Comparison of ENCODE assay signal across 8 cellular contexts in the genomic region with DNA sequence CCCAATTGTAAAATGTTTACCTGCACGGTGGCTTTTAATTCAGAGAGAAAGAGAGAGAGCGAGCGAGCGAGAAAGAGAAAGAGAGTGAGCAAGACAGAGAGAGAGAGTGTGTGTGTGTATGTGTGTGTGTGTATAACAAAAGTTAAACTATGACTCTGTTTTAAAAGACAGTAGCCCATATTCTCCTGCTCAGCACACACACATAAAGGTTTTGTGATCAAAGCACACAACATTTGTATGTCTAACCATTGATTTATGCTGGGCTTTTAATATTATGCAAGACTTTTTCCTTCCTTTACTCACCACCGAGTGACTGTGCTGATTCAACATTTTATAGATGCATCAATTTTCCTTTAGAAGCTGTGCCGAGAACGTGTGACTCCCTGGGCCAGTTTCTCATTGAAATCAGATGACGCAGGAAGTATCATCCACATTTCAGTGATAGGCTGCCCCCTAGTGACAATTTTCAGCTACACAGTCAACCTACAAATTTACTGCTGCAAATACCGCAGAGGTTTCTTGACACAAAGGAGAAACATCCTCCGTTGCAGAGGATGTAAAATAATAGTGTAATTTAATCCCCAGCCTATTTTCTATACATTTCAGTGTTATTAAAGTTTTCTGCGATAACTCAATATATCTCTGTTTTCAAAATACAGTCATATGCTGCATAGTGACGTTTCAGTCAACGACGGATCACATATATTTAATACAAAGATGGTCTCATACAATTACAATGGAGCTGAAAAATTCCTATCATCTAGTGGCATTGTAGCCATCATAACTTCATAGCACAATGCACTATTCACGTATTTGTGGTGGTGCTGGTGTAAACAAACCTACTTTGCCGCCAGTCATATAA.
DNase-seq lines count a peak whose midpoint lies in the region; FAIRE-seq and TF ChIP-seq lines count a peak whose summit lies in the region.

No MANE protein-coding gene starts in this region.

- H3K9me3 Mint-ChIP-seq in osteocyte (ENCODE audit: unreplicated experiment): no peaks in the 10 kb centered on the region

- TF ChIP-seq EP300 in tibial nerve (IDR thresholded peaks at IDR 0.05): peak in 1 of 2 donors; percentile 81

- no peaks in the 10 kb centered on the region for H3K9me3 ChIP-seq in tibial nerve

- peak; percentile 84 for DNase-seq in GM03348 (ENCODE audit: low spot score)
- DNase-seq in H7: peak; percentile 52
- peak; percentile 77 for DNase-seq in LoVo (ENCODE audit: low spot score)
- DNase-seq in SHP77 (lab: John Stamatoyannopoulos, UW): peak; percentile 46 to 57
- peak; percentile 77 for DNase-seq in activated effector memory CD4-positive, alpha-beta T cell treated with anti-CD3 and anti-CD28 coated beads, Interleukin-2, amount 50 U/mL, for 16 hours
- DNase-seq in frontal cortex (ENCODE audit: low spot score in 2 of 2): peak; percentile 20 to 42
- peak; percentile 89 for DNase-seq in osteocyte (ENCODE audit: extremely low spot score, unreplicated experiment)
- DNase-seq in tibial nerve (ENCODE audit: low spot score in 2 of 2): peak; percentile 44 to 97

- H3K27ac Mint-ChIP-seq in osteocyte (ENCODE audit: unreplicated experiment): peak overlapping the region; percentile 77

- FAIRE-seq in frontal cortex (lab: Jason Lieb, UNC): peak; percentile 66

- H3K4me3 ChIP-seq in H7 (ENCODE audit: insufficient read depth, low read depth, low read length): no peak overlapping the region
- no peak overlapping the region for H3K4me3 ChIP-seq in tibial nerve

- peak overlapping the region in 1 of 4 donors; percentile 15 for H3K27ac ChIP-seq in tibial nerve

- H3K36me3 ChIP-seq in H7 (replicated peaks; ENCODE audit: control insufficient read depth, insufficient read depth, low read length): no peaks in the 10 kb centered on the region
- no peaks in the 10 kb centered on the region for H3K36me3 ChIP-seq in tibial nerve

- WGBS in tibial nerve, 2 donors: 38 to 39% methylated on average over 16 of the region's 16 CpGs

- H3K36me3 Mint-ChIP-seq in osteocyte (ENCODE audit: unreplicated experiment): no peaks in the 10 kb centered on the region

- peak; percentile 88 for TF ChIP-seq CTCF in osteocyte (IDR thresholded peaks at IDR 0.05)
- TF ChIP-seq CTCF in tibial nerve (IDR thresholded peaks at IDR 0.05): peak; percentile 73 to 90 (median 78)

- H3K27me3 ChIP-seq in H7 (ENCODE audit: control insufficient read depth, insufficient read depth, low read length): no peaks in the 10 kb centered on the region
- H3K27me3 ChIP-seq in tibial nerve: no peaks in the 10 kb centered on the region

- no peak overlapping the region for H3K4me3 Mint-ChIP-seq in osteocyte (ENCODE audit: unreplicated experiment)

- H3K27me3 Mint-ChIP-seq in osteocyte (ENCODE audit: unreplicated experiment): no peaks in the 10 kb centered on the region

- peaks cover 0 to 15% (median 0%) of the 10 kb centered on the region in 4 donors for H3K4me1 ChIP-seq in tibial nerve

- no peak for TF ChIP-seq POLR2A in tibial nerve (IDR thresholded peaks at IDR 0.05)

- peaks cover 17% of the 10 kb centered on the region for H3K4me1 Mint-ChIP-seq in osteocyte (ENCODE audit: unreplicated experiment)

Comparison
In these comparisons a context has a peak if more than half of its experiments do, and no peak if none do; other contexts are left out.
1. DNase-seq: peak in every context shown above with its lines; median percentile 89 in osteocyte; 84 in GM03348; 77 in LoVo; 77 in activated effector memory CD4-positive, alpha-beta T cell treated with anti-CD3 and anti-CD28 coated beads, Interleukin-2, amount 50 U/mL, for 16 hours; 70 in tibial nerve; 52 in H7; 52 in SHP77; 31 in frontal cortex.